In the genomic region with DNA sequence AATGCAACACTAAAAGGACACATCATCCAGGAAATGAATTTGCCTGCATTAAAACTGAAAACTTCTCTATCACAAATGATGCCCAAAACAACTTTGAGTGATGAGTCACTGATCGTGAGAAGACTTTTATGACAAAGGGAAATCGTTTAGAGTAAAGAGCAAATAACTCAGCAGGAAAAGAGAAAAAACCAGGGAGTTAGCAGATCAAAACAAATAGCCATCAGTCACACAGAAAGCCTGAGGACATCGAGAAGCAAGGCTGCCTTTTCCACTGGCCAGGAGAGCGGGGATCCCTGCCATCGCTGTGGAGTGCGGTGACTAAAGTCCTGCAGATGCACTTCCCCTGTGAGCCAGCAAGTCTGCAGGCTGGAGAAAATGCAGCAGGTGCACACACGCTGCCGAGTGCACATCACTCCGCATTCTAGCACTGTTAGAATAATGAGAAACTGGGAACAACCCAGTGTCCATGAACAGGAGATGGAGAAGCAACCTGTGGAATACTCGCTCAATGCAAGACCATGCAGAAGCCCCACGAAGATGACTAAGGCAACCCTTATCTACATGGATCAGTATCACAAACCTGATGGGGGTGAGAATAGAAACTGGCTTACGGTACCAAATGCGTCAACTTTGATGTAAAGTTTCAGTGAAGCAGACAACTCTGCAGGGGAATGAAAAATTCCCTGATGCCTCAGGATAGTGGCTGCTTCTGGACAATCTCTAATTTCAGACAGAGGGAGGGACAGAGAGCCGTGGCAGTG, we compare ENCODE assay signal across 13 cellular contexts.
A peak's percentile ranks its signal among the peaks of the same experiment; 100 is the strongest.
DNase-seq lines count a peak whose midpoint lies in the region; ATAC-seq and TF ChIP-seq lines count a peak whose summit lies in the region.
"Had no signal": no experiment of that assay in that cellular context is flagged by ENCODE, and none has a peak within 500 bp of the region (broad histone marks: within the 10 kb centered on the region; RNA-seq: fewer than 3 reads in every experiment).

No MANE protein-coding gene starts in this region.

- TF ChIP-seq CTCF in AG09309 (IDR thresholded peaks at IDR 0.05; ENCODE audit: control insufficient read depth, insufficient read depth, low read depth, low read length, missing control alignments) (no peak), Panc1 (IDR thresholded peaks at IDR 0.05) (no peak), suprapubic skin (IDR thresholded peaks at IDR 0.05) (no peak)

- no peaks in the 10 kb centered on the region for H3K9me3 ChIP-seq in Panc1 (ENCODE audit: control insufficient read depth, insufficient read depth, low read depth, low read length)
- no peaks in the 10 kb centered on the region for H3K9me3 ChIP-seq in suprapubic skin
- H3K9me3 ChIP-seq: Caco-2, testis had no signal

- in situ Hi-C loops in Panc1 (cut with HindIII; ENCODE audit: low pct_unique_long_range_greater_than_20kb, low sequenced_read_pairs) = no loop called here

- H3K4me3 Mint-ChIP-seq in T-cell = no peak overlapping the region
- H3K4me3 Mint-ChIP-seq: neural progenitor cell had no signal

- H3K4me3 ChIP-seq in AG09309 (ENCODE audit: control insufficient read depth, low read depth, low read length) = no peak overlapping the region
- no peak overlapping the region for H3K4me3 ChIP-seq in Panc1 (ENCODE audit: low read depth in 2 of 2, low read length in 2 of 2)
- no peak overlapping the region for H3K4me3 ChIP-seq in suprapubic skin
- H3K4me3 ChIP-seq: neural progenitor cell, testis had no signal

- no peak for TF ChIP-seq EP300 in suprapubic skin (IDR thresholded peaks at IDR 0.05)

- H3K27ac ChIP-seq in Panc1 (ENCODE audit: low read length) (no peak overlapping the region), suprapubic skin (no peak overlapping the region)
- H3K27ac ChIP-seq: neural progenitor cell, testis had no signal

- 42% methylated on average over 14 of the region's 14 CpGs for WGBS in suprapubic skin

- H3K9me3 Mint-ChIP-seq in T-cell = no peaks in the 10 kb centered on the region
- H3K9me3 Mint-ChIP-seq: neural progenitor cell had no signal

- H3K36me3 ChIP-seq in Panc1 (ENCODE audit: control insufficient read depth, insufficient read depth, low read length) (no peaks in the 10 kb centered on the region), suprapubic skin (no peaks in the 10 kb centered on the region)
- H3K36me3 ChIP-seq: neural progenitor cell had no signal

- H3K27me3 ChIP-seq in Panc1 (ENCODE audit: control insufficient read depth, insufficient read depth, low read length) (no peaks in the 10 kb centered on the region), suprapubic skin (no peaks in the 10 kb centered on the region)
- H3K27me3 ChIP-seq: neural progenitor cell, testis had no signal

- no peak overlapping the region for H3K27ac Mint-ChIP-seq in T-cell
- H3K27ac Mint-ChIP-seq: neural progenitor cell had no signal

- no peaks in the 10 kb centered on the region for H3K36me3 Mint-ChIP-seq in T-cell

- no peaks in the 10 kb centered on the region for H3K4me1 Mint-ChIP-seq in T-cell

- TF ChIP-seq POLR2A in suprapubic skin (IDR thresholded peaks at IDR 0.05) = no peak

- H3K4me1 ChIP-seq in Panc1 (ENCODE audit: control insufficient read depth, insufficient read depth, low read length) (no peaks in the 10 kb centered on the region), suprapubic skin (no peaks in the 10 kb centered on the region)
- H3K4me1 ChIP-seq: Caco-2, neural progenitor cell, testis had no signal

- H3K27me3 Mint-ChIP-seq in T-cell = peaks cover 16 to 22% of the 10 kb centered on the region in 2 donors

- no TSS peak for BruUV-seq in Panc1 (replicated peaks; lab: Mats Ljungman, UMichigan)

- ATAC-seq in Panc1 (0 out of 2 replicates have a peak, but pooled peaks have one; percentile 26), T-cell (replicated peaks in 1 of 4) (no peak), HG02571 (IDR thresholded peaks at IDR 0.05; ENCODE audit: unreplicated experiment) (no peak)
- ATAC-seq: left lobe of liver had no signal

- peak; percentile 4 for DNase-seq in AG09309 (ENCODE audit: low read depth)
- peak; percentile 61 for DNase-seq in Daoy (ENCODE audit: low read depth)
- DNase-seq in Panc1 (ENCODE audit: low read depth, low spot score) = no peak
- peak; percentile 74 for DNase-seq in foreskin melanocyte
- DNase-seq in suprapubic skin (ENCODE audit: low spot score in 2 of 2) = no peak
- no peak for DNase-seq in T-cell
- DNase-seq: activated CD8-positive, alpha-beta memory T cell treated with anti-CD3 and anti-CD28 coated beads, Interleukin-2, amount 50 U/mL, for 4 hours; Caco-2; glutamatergic neuron; testis had no signal

- POLR2A ChIA-PET in Panc1 (lab: Charles Lee) (no interaction called here), T-cell (lab: Charles Lee) (no interaction called here)

- CTCF ChIA-PET in Panc1 (lab: Charles Lee) (no interaction called here), T-cell (lab: Charles Lee) (no interaction called here)

- intact Hi-C loops in Panc1 (cut with micrococcal nuclease; ENCODE audit: unreplicated experiment) = loop anchor here (2.0 kb wide), 1 partner anchor 62 kb away; no protein-coding TSS in a partner anchor

Comparison
In these comparisons a context has a peak if more than half of its experiments do, and no peak if none do; other contexts are left out.
1. DNase-seq: peak in AG09309 (single experiment), Daoy (single experiment) and foreskin melanocyte (single experiment); none in Panc1 (single experiment), suprapubic skin (0 of 2) and T-cell (0 of 34).